Comparison of ENCODE assay signal across 19 cellular contexts in genomic region chr14:101174980-101175606, GRCh38.
DNase-seq lines count a peak whose midpoint lies in the region; ATAC-seq, FAIRE-seq and TF ChIP-seq lines count a peak whose summit lies in the region.
"Had no signal": no experiment of that assay in that cellular context is flagged by ENCODE, and none has a peak within 500 bp of the region (broad histone marks: within the 10 kb centered on the region; RNA-seq: fewer than 3 reads in every experiment).

No MANE protein-coding gene starts in this region.

- H3K27ac Mint-ChIP-seq in effector memory CD8-positive, alpha-beta T cell = no peak overlapping the region
- no peak overlapping the region for H3K27ac Mint-ChIP-seq in activated T-helper 1 cell treated with anti-CD3 and anti-CD28 coated beads, Interleukin-12 subunit alpha, Interleukin-12 subunit beta, Interleukin-2, Interleukin-4 antibody, amounts not matched to agents 30 ng/mL and 10 ng/mL and 1 ng/mL, durations not matched to agents 14 hours and 24 hours and 36 hours
- H3K27ac Mint-ChIP-seq: activated naive CD8-positive, alpha-beta T cell treated with anti-CD3 and anti-CD28 coated beads, Interleukin-2, amount 10 ng/mL, durations not matched to agents 7 days and 5 days; HFFc6 had no signal

- H3K36me3 Mint-ChIP-seq in effector memory CD8-positive, alpha-beta T cell (ENCODE audit: insufficient read depth) = peaks cover 3% of the 10 kb centered on the region
- no peaks in the 10 kb centered on the region for H3K36me3 Mint-ChIP-seq in activated T-helper 1 cell treated with anti-CD3 and anti-CD28 coated beads, Interleukin-12 subunit alpha, Interleukin-12 subunit beta, Interleukin-2, Interleukin-4 antibody, amounts not matched to agents 30 ng/mL and 10 ng/mL and 1 ng/mL, durations not matched to agents 14 hours and 24 hours and 36 hours (ENCODE audit: low read depth)
- H3K36me3 Mint-ChIP-seq: activated naive CD8-positive, alpha-beta T cell treated with anti-CD3 and anti-CD28 coated beads, Interleukin-2, amount 10 ng/mL, durations not matched to agents 7 days and 5 days had no signal

- H3K4me1 Mint-ChIP-seq in effector memory CD8-positive, alpha-beta T cell (ENCODE audit: low read depth in 2 of 2) = no peaks in the 10 kb centered on the region
- H3K4me1 Mint-ChIP-seq in activated T-helper 1 cell treated with anti-CD3 and anti-CD28 coated beads, Interleukin-12 subunit alpha, Interleukin-12 subunit beta, Interleukin-2, Interleukin-4 antibody, amounts not matched to agents 30 ng/mL and 10 ng/mL and 1 ng/mL, durations not matched to agents 14 hours and 24 hours and 36 hours (ENCODE audit: low read depth) = no peaks in the 10 kb centered on the region
- H3K4me1 Mint-ChIP-seq: activated naive CD8-positive, alpha-beta T cell treated with anti-CD3 and anti-CD28 coated beads, Interleukin-2, amount 10 ng/mL, durations not matched to agents 7 days and 5 days had no signal

- DNase-seq in AG20443 (ENCODE audit: low spot score) = peak; percentile 2
- DNase-seq in GM03348 (ENCODE audit: low spot score) = peak; percentile 2
- peak; percentile 54 for DNase-seq in NCI-H510A (lab: John Stamatoyannopoulos, UW)
- peak; percentile 40 for DNase-seq in islet precursor cell
- no peak for DNase-seq in effector memory CD8-positive, alpha-beta T cell
- DNase-seq in D721Med (ENCODE audit: insufficient read length, low spot score) = no peak
- no peak for DNase-seq in activated T-helper 1 cell treated with anti-CD3 and anti-CD28 coated beads, Interleukin-12 subunit alpha, Interleukin-12 subunit beta, Interleukin-2, Interleukin-4 antibody, amounts not matched to agents 30 ng/mL and 10 ng/mL and 1 ng/mL, durations not matched to agents 14 hours and 24 hours and 36 hours (ENCODE audit: low spot score)
- DNase-seq: activated CD4-positive, alpha-beta T cell treated with anti-CD3 and anti-CD28 coated beads, Interleukin-2, amount 50 U/mL, for 1 hour; activated naive CD8-positive, alpha-beta T cell treated with anti-CD3 and anti-CD28 coated beads, Interleukin-2, amount 10 ng/mL, durations not matched to agents 7 days and 5 days; activated T-cell treated with anti-CD3 and anti-CD28 coated beads, Interleukin-2, amount 50 U/mL, for 48 hours; heart right ventricle; HFFc6; NCI-H446 treated with DMSO at 0.1 percent for 48 hours; occipital lobe; OCI-M1; stimulated activated CD4-positive, alpha-beta T cell treated with anti-CD3 and anti-CD28 coated beads, Interleukin-4, amount 100 ng/mL, for 24 hours; stimulated activated CD8-positive, alpha-beta memory T cell treated with anti-CD3 and anti-CD28 coated beads, Interleukin-4, amount 100 ng/mL, for 48 hours had no signal

- intact Hi-C loops in activated T-helper 1 cell treated with anti-CD3 and anti-CD28 coated beads, Interleukin-12 subunit alpha, Interleukin-12 subunit beta, Interleukin-2, Interleukin-4 antibody, amounts not matched to agents 30 ng/mL and 10 ng/mL and 1 ng/mL, durations not matched to agents 14 hours and 24 hours and 36 hours (cut with micrococcal nuclease) = no loop called here

- H3K27me3 Mint-ChIP-seq in effector memory CD8-positive, alpha-beta T cell = peaks cover 26 to 49% of the 10 kb centered on the region in 2 donors
- H3K27me3 Mint-ChIP-seq in activated T-helper 1 cell treated with anti-CD3 and anti-CD28 coated beads, Interleukin-12 subunit alpha, Interleukin-12 subunit beta, Interleukin-2, Interleukin-4 antibody, amounts not matched to agents 30 ng/mL and 10 ng/mL and 1 ng/mL, durations not matched to agents 14 hours and 24 hours and 36 hours (ENCODE audit: insufficient read depth) = no peaks in the 10 kb centered on the region

- FAIRE-seq in D721Med (lab: Jason Lieb, UNC) = no peak
- FAIRE-seq: TTC549 had no signal

- TF ChIP-seq CTCF in D721Med (IDR thresholded peaks at IDR 0.05; ENCODE audit: insufficient read depth, missing control alignments) = no peak

- ATAC-seq in GM19395 (IDR thresholded peaks at IDR 0.05; ENCODE audit: unreplicated experiment) = no peak
- no peak for ATAC-seq in effector memory CD8-positive, alpha-beta T cell (replicated peaks)
- ATAC-seq: heart right ventricle had no signal

- H3K9me3 Mint-ChIP-seq in effector memory CD8-positive, alpha-beta T cell = no peaks in the 10 kb centered on the region
- H3K9me3 Mint-ChIP-seq in activated T-helper 1 cell treated with anti-CD3 and anti-CD28 coated beads, Interleukin-12 subunit alpha, Interleukin-12 subunit beta, Interleukin-2, Interleukin-4 antibody, amounts not matched to agents 30 ng/mL and 10 ng/mL and 1 ng/mL, durations not matched to agents 14 hours and 24 hours and 36 hours = peaks cover 9% of the 10 kb centered on the region

- H3K4me3 Mint-ChIP-seq in effector memory CD8-positive, alpha-beta T cell = no peak overlapping the region
- H3K4me3 Mint-ChIP-seq in activated T-helper 1 cell treated with anti-CD3 and anti-CD28 coated beads, Interleukin-12 subunit alpha, Interleukin-12 subunit beta, Interleukin-2, Interleukin-4 antibody, amounts not matched to agents 30 ng/mL and 10 ng/mL and 1 ng/mL, durations not matched to agents 14 hours and 24 hours and 36 hours = no peak overlapping the region
- H3K4me3 Mint-ChIP-seq: activated naive CD8-positive, alpha-beta T cell treated with anti-CD3 and anti-CD28 coated beads, Interleukin-2, amount 10 ng/mL, durations not matched to agents 7 days and 5 days; HFFc6 had no signal

Comparison
In these comparisons a context has a peak if more than half of its experiments do, and no peak if none do; other contexts are left out.
1. DNase-seq: peak in AG20443 (single experiment), GM03348 (single experiment), NCI-H510A (single experiment) and islet precursor cell (single experiment); none in effector memory CD8-positive, alpha-beta T cell (0 of 3), D721Med (single experiment) and activated T-helper 1 cell treated with anti-CD3 and anti-CD28 coated beads, Interleukin-12 subunit alpha, Interleukin-12 subunit beta, Interleukin-2, Interleukin-4 antibody, amounts not matched to agents 30 ng/mL and 10 ng/mL and 1 ng/mL, durations not matched to agents 14 hours and 24 hours and 36 hours (single experiment).